Comparison of ENCODE assay signal across 9 cellular contexts in genomic region chr10:132337019-132337418, GRCh38. TPM values are rescaled to one million over a fixed set of nuclear protein-coding genes. Genes with fewer than 3 reads are reported as not detected.
DNase-seq lines count a peak whose midpoint lies in the region; ATAC-seq, FAIRE-seq and TF ChIP-seq lines count a peak whose summit lies in the region.
"Had no signal": no experiment of that assay in that cellular context is flagged by ENCODE, and none has a peak within 500 bp of the region (broad histone marks: within the 10 kb centered on the region; RNA-seq: fewer than 3 reads in every experiment).

No MANE protein-coding gene starts in this region.

- peak overlapping the region; percentile 79 for H3K4me3 Mint-ChIP-seq in activated naive CD4-positive, alpha-beta T cell treated with anti-CD3 and anti-CD28 coated beads for 36 hours
- H3K4me3 Mint-ChIP-seq in activated naive CD8-positive, alpha-beta T cell treated with anti-CD3 and anti-CD28 coated beads, Interleukin-2, amount 10 ng/mL, durations not matched to agents 7 days and 5 days = peak overlapping the region; percentile 85

- H2AFZ ChIP-seq in HepG2 (ENCODE audit: low read length) = no peak overlapping the region

- no peak for ATAC-seq in activated naive CD8-positive, alpha-beta T cell treated with anti-CD3 and anti-CD28 coated beads, Interleukin-2, amount 10 ng/mL, durations not matched to agents 7 days and 5 days (ENCODE audit: low read depth)
- ATAC-seq in HepG2 (peak; percentile 22; the same call in 2 of the 3 replicates), GM21737 (IDR thresholded peaks at IDR 0.05; ENCODE audit: unreplicated experiment) (no peak)
- ATAC-seq: activated CD4-positive, CD25-positive, alpha-beta regulatory T cell treated with anti-CD3 and anti-CD28 coated beads, Interleukin-2, amount 50 U/mL, for 24 hours had no signal

- H3K4me1 Mint-ChIP-seq in activated naive CD4-positive, alpha-beta T cell treated with anti-CD3 and anti-CD28 coated beads for 36 hours (ENCODE audit: low read depth) = peaks cover 28% of the 10 kb centered on the region
- peaks cover 26% of the 10 kb centered on the region for H3K4me1 Mint-ChIP-seq in activated naive CD8-positive, alpha-beta T cell treated with anti-CD3 and anti-CD28 coated beads, Interleukin-2, amount 10 ng/mL, durations not matched to agents 7 days and 5 days

- TF ChIP-seq CTCF in HepG2 (CRISPR knock-in tag; IDR thresholded peaks at IDR 0.05) = no peak
- TF ChIP-seq CTCF in transverse colon (IDR thresholded peaks at IDR 0.05) = no peak

- peak; percentile 18 for DNase-seq in activated naive CD4-positive, alpha-beta T cell treated with anti-CD3 and anti-CD28 coated beads for 36 hours
- no peak for DNase-seq in activated naive CD4-positive, alpha-beta T cell (lab: John Stamatoyannopoulos, UW)
- peak; percentile 48 for DNase-seq in activated naive CD8-positive, alpha-beta T cell treated with anti-CD3 and anti-CD28 coated beads, Interleukin-2, amount 10 ng/mL, durations not matched to agents 7 days and 5 days
- DNase-seq in HepG2 (ENCODE audit: low spot score) (no peak), transverse colon (no peak), GOT3 (lab: John Stamatoyannopoulos, UW) (no peak), retina (no peak)

- H3K79me2 ChIP-seq in HepG2 (ENCODE audit: insufficient read depth, low read length) = no peaks in the 10 kb centered on the region

- H3K4me1 ChIP-seq in HepG2 (ENCODE audit: insufficient read depth, low read length) = peaks cover 17% of the 10 kb centered on the region
- H3K4me1 ChIP-seq in transverse colon = peaks cover 0 to 14% (median 9%) of the 10 kb centered on the region in 4 donors

- no peaks in the 10 kb centered on the region for H3K27me3 Mint-ChIP-seq in activated naive CD4-positive, alpha-beta T cell treated with anti-CD3 and anti-CD28 coated beads for 36 hours (ENCODE audit: low read depth)
- no peaks in the 10 kb centered on the region for H3K27me3 Mint-ChIP-seq in activated naive CD8-positive, alpha-beta T cell treated with anti-CD3 and anti-CD28 coated beads, Interleukin-2, amount 10 ng/mL, durations not matched to agents 7 days and 5 days

- POLR2A ChIA-PET in activated naive CD8-positive, alpha-beta T cell treated with anti-CD3 and anti-CD28 coated beads, Interleukin-2, amount 10 ng/mL, durations not matched to agents 7 days and 5 days (lab: Charles Lee) = no interaction called here
- POLR2A ChIA-PET in HepG2 (lab: Yijun Ruan, JAX) = no interaction called here

- TF ChIP-seq RAD21 in HepG2 (CRISPR knock-in tag; IDR thresholded peaks at IDR 0.05) = no peak

- peak overlapping the region; percentile 75 for H3K4me2 ChIP-seq in HepG2 (ENCODE audit: low read depth, low read length)

- peaks cover 4% of the 10 kb centered on the region for H3K36me3 Mint-ChIP-seq in activated naive CD4-positive, alpha-beta T cell treated with anti-CD3 and anti-CD28 coated beads for 36 hours (ENCODE audit: low read depth)
- no peaks in the 10 kb centered on the region for H3K36me3 Mint-ChIP-seq in activated naive CD8-positive, alpha-beta T cell treated with anti-CD3 and anti-CD28 coated beads, Interleukin-2, amount 10 ng/mL, durations not matched to agents 7 days and 5 days

- H3K9ac ChIP-seq in HepG2 (ENCODE audit: insufficient read depth, low read depth, low read length) = peak overlapping the region; percentile 62

- CTCF ChIA-PET in activated naive CD4-positive, alpha-beta T cell treated with anti-CD3 and anti-CD28 coated beads for 36 hours (lab: Charles Lee) = no interaction called here
- CTCF ChIA-PET in HepG2 (lab: Yijun Ruan, JAX; ENCODE audit: low intra/inter-chr PET ratio, low total read pairs) = no interaction called here

- no peak overlapping the region for H3K27ac Mint-ChIP-seq in activated naive CD4-positive, alpha-beta T cell treated with anti-CD3 and anti-CD28 coated beads for 36 hours
- H3K27ac Mint-ChIP-seq in activated naive CD8-positive, alpha-beta T cell treated with anti-CD3 and anti-CD28 coated beads, Interleukin-2, amount 10 ng/mL, durations not matched to agents 7 days and 5 days = peak overlapping the region; percentile 88

- no peaks in the 10 kb centered on the region; a peak in 1 of 5 replicates for H3K27me3 ChIP-seq in HepG2 (ENCODE audit: control insufficient read depth in 1 of 2, insufficient read depth in 2 of 2, low read length in 2 of 2)
- no peaks in the 10 kb centered on the region for H3K27me3 ChIP-seq in transverse colon

- no TSS peak for BruUV-seq in HepG2 (replicated peaks; lab: Mats Ljungman, UMichigan)

- in situ Hi-C loops in HepG2 (cut with HindIII; ENCODE audit: extremely low pct_ligation_motif_present, low pct_unique_long_range_greater_than_20kb) (no loop called here), transverse colon (cut with MboI; ENCODE audit: low pct_ligation_motif_present in 1 of 4, low pct_unique_long_range_greater_than_20kb in 1 of 4, low sequenced_read_pairs in 3 of 4) (loop anchor here in 1 of 4 donors (25.0 kb wide), 1 partner anchor 100 kb away; no protein-coding TSS in a partner anchor)

- H3K27ac ChIP-seq in HepG2 (ENCODE audit: extremely low read length, insufficient read depth, low read length) (peak overlapping the region; percentile 87), transverse colon (peak overlapping the region; percentile 54 to 79 (median 64))

- no peak for TF ChIP-seq EP300 in HepG2 (IDR thresholded peaks at IDR 0.05; ENCODE audit: low read depth in 2 of 2, low read length in 2 of 2)
- TF ChIP-seq EP300 in HepG2 (CRISPR knock-in tag; IDR thresholded peaks at IDR 0.05; ENCODE audit: borderline replicate concordance) = no peak
- no peak for TF ChIP-seq EP300 in transverse colon (IDR thresholded peaks at IDR 0.05; ENCODE audit: low read depth)

- WGBS in HepG2 (ENCODE audit: low lambda C conversion rate) = 54% methylated on average over 14 of the region's 14 CpGs
- 34 to 60% methylated on average over 4 to 14 of the region's 14 CpGs for WGBS in transverse colon (ENCODE audit: low coverage in 1 of 2), 2 donors

- intact Hi-C loops in activated naive CD4-positive, alpha-beta T cell treated with anti-CD3 and anti-CD28 coated beads for 36 hours (cut with micrococcal nuclease) = loop anchor here (10.0 kb wide), 1 partner anchor 352 kb away; the partner anchor contains the start of gene BNIP3
- intact Hi-C loops in HepG2 (cut with micrococcal nuclease; ENCODE audit: unreplicated experiment) (no loop called here), transverse colon (cut with DNase I; ENCODE audit: low total_unique reads) (no loop called here)

- H3K36me3 ChIP-seq in HepG2 (replicated peaks in 1 of 2; ENCODE audit: control insufficient read depth in 1 of 2, insufficient read depth in 2 of 2, low read length in 2 of 2) (peaks cover 0 to 3% of the 10 kb centered on the region in 2 experiments; a peak in 1 of 5 replicates), transverse colon (no peaks in the 10 kb centered on the region)

- peaks cover 1% of the 10 kb centered on the region for H3K9me3 Mint-ChIP-seq in activated naive CD4-positive, alpha-beta T cell treated with anti-CD3 and anti-CD28 coated beads for 36 hours
- H3K9me3 Mint-ChIP-seq in activated naive CD8-positive, alpha-beta T cell treated with anti-CD3 and anti-CD28 coated beads, Interleukin-2, amount 10 ng/mL, durations not matched to agents 7 days and 5 days = no peaks in the 10 kb centered on the region

- no peaks in the 10 kb centered on the region for H3K9me3 ChIP-seq in HepG2 (ENCODE audit: low read length)
- H3K9me3 ChIP-seq in transverse colon = no peaks in the 10 kb centered on the region

- no peaks in the 10 kb centered on the region for H4K20me1 ChIP-seq in HepG2 (ENCODE audit: insufficient read depth, low read length)

- H3K4me3 ChIP-seq in HepG2 (replicated peaks in 1 of 3; ENCODE audit: insufficient read depth in 1 of 3, low read depth in 2 of 3, low read length in 3 of 3) (peak overlapping the region; percentile 57 to 66 (median 58)), transverse colon (peak overlapping the region; percentile 8 to 52 (median 33))

- no peak for FAIRE-seq in HepG2 (lab: Jason Lieb, UNC)

- peak in 1 of 2 experiments; percentile 49; a peak in 1 of 4 replicates for TF ChIP-seq POLR2A in HepG2 (IDR thresholded peaks at IDR 0.05; ENCODE audit: insufficient read depth in 1 of 2, low read depth in 2 of 2, low read length in 2 of 2)
- TF ChIP-seq POLR2A in transverse colon (IDR thresholded peaks at IDR 0.05) = no peak

RNA-seq across cellular contexts. Expression of gene LRRC27, which starts 5.0 kb away (rescaled TPM):
- total RNA-seq in activated naive CD4-positive, alpha-beta T cell treated with anti-CD3 and anti-CD28 coated beads for 36 hours = 1 to 10 TPM; 1.5 to 1.9 TPM
- 1 to 10 TPM; 4.7 to 6.3 TPM for total RNA-seq in activated naive CD8-positive, alpha-beta T cell treated with anti-CD3 and anti-CD28 coated beads, Interleukin-2, amount 10 ng/mL, durations not matched to agents 7 days and 5 days
- 3.9 and 4.6 TPM in 2 replicates for total RNA-seq in HepG2 (2016; rRNA removed; fragmentation: Illumina TruSeq; extraction: Trizol)
- 2.1 and 2.2 TPM in 2 replicates for total RNA-seq in HepG2 (2016; cell fraction: cytosol; rRNA removed; fragmentation: Illumina TruSeq; extraction: Trizol; ENCODE audit: low read depth)
- total RNA-seq in HepG2 (2016; cell fraction: insoluble cytoplasmic fraction; rRNA removed; fragmentation: Illumina TruSeq; extraction: Trizol) = 3.2 and 4.3 TPM in 2 replicates
- 2.1 and 2.5 TPM in 2 replicates for total RNA-seq in HepG2 (2016; cell fraction: membrane; rRNA removed; fragmentation: Illumina TruSeq; extraction: Trizol)
- total RNA-seq in HepG2 (2016; cell fraction: nucleus; rRNA removed; fragmentation: Illumina TruSeq; extraction: Trizol) = 5.9 and 7.5 TPM in 2 replicates
- polyA plus RNA-seq in HepG2 (2011; rRNA removed) = 4.2 and 4.3 TPM in 2 replicates
- 1.8 and 1.9 TPM in 2 replicates for polyA plus RNA-seq in HepG2 (2011; cell fraction: cytosol; rRNA removed)
- 14.3 and 14.5 TPM in 2 replicates for polyA plus RNA-seq in HepG2 (2011; cell fraction: nucleus; rRNA removed)
- polyA plus RNA-seq in HepG2 (2012) = 3.2 and 3.6 TPM in 2 replicates
- 0.82 and 0.88 TPM in 2 replicates for polyA plus RNA-seq in HepG2 (2016; cell fraction: cytosol; fragmentation: Illumina TruSeq; extraction: Trizol; ENCODE audit: low read depth)
- polyA plus RNA-seq in HepG2 (2016; cell fraction: insoluble cytoplasmic fraction; fragmentation: Illumina TruSeq; extraction: Trizol; ENCODE audit: low read depth) = 3.6 and 4.7 TPM in 2 replicates
- polyA plus RNA-seq in HepG2 (2016; cell fraction: membrane; fragmentation: Illumina TruSeq; extraction: Trizol; ENCODE audit: low read depth) = 2.6 and 2.7 TPM in 2 replicates
- 11.7 and 14.6 TPM in 2 replicates for polyA plus RNA-seq in HepG2 (2016; cell fraction: nucleus; fragmentation: Illumina TruSeq; extraction: Trizol; ENCODE audit: insufficient read depth, low read depth)
- polyA minus RNA-seq in HepG2 (2011; rRNA and poly(A)+ RNA removed; ENCODE audit: low replicate concordance) = 2.7 and 3.0 TPM in 2 replicates
- 0.88 and 1.4 TPM in 2 replicates for polyA minus RNA-seq in HepG2 (2011; cell fraction: cytosol; rRNA and poly(A)+ RNA removed)
- 11.1 and 12.3 TPM in 2 replicates for polyA minus RNA-seq in HepG2 (2011; cell fraction: nucleus; rRNA and poly(A)+ RNA removed)
- total RNA-seq in transverse colon = 10 to 100 TPM in 1 of 4 donors, 1 to 10 TPM in 2, not detected in 1; 5.9 to 69.5 (median 8.3) TPM

RNA-seq across cellular contexts. Expression of gene STK32C, which starts 29.3 kb away (rescaled TPM):
- 10 to 100 TPM; 16.5 to 16.6 TPM for total RNA-seq in activated naive CD4-positive, alpha-beta T cell treated with anti-CD3 and anti-CD28 coated beads for 36 hours
- 10 to 100 TPM; 12.5 TPM for total RNA-seq in activated naive CD8-positive, alpha-beta T cell treated with anti-CD3 and anti-CD28 coated beads, Interleukin-2, amount 10 ng/mL, durations not matched to agents 7 days and 5 days
- total RNA-seq in HepG2 (2016; rRNA removed; fragmentation: Illumina TruSeq; extraction: Trizol) (18.9 and 19.4 TPM in 2 replicates), transverse colon (1 to 10 TPM in 3 of 4 donors, not detected in 1; 2.2 to 7.8 (median 3.7) TPM)
- 6.4 and 9.0 TPM in 2 replicates for total RNA-seq in HepG2 (2016; cell fraction: cytosol; rRNA removed; fragmentation: Illumina TruSeq; extraction: Trizol; ENCODE audit: low read depth)
- 18.5 and 19.3 TPM in 2 replicates for total RNA-seq in HepG2 (2016; cell fraction: insoluble cytoplasmic fraction; rRNA removed; fragmentation: Illumina TruSeq; extraction: Trizol)
- total RNA-seq in HepG2 (2016; cell fraction: membrane; rRNA removed; fragmentation: Illumina TruSeq; extraction: Trizol) = 13.9 and 14.9 TPM in 2 replicates
- total RNA-seq in HepG2 (2016; cell fraction: nucleus; rRNA removed; fragmentation: Illumina TruSeq; extraction: Trizol) = 8.4 and 10.8 TPM in 2 replicates
- 9.9 and 10.9 TPM in 2 replicates for polyA plus RNA-seq in HepG2 (2011; rRNA removed)
- 7.4 and 11.6 TPM in 2 replicates for polyA plus RNA-seq in HepG2 (2011; cell fraction: cytosol; rRNA removed)
- 13.7 and 17.7 TPM in 2 replicates for polyA plus RNA-seq in HepG2 (2011; cell fraction: nucleus; rRNA removed)
- 12.0 and 12.5 TPM in 2 replicates for polyA plus RNA-seq in HepG2 (2012)
- polyA plus RNA-seq in HepG2 (2016; cell fraction: cytosol; fragmentation: Illumina TruSeq; extraction: Trizol; ENCODE audit: low read depth) = 9.3 and 10.8 TPM in 2 replicates
- 19.9 and 20.6 TPM in 2 replicates for polyA plus RNA-seq in HepG2 (2016; cell fraction: insoluble cytoplasmic fraction; fragmentation: Illumina TruSeq; extraction: Trizol; ENCODE audit: low read depth)
- 11.2 and 12.1 TPM in 2 replicates for polyA plus RNA-seq in HepG2 (2016; cell fraction: membrane; fragmentation: Illumina TruSeq; extraction: Trizol; ENCODE audit: low read depth)
- 19.7 and 20.0 TPM in 2 replicates for polyA plus RNA-seq in HepG2 (2016; cell fraction: nucleus; fragmentation: Illumina TruSeq; extraction: Trizol; ENCODE audit: insufficient read depth, low read depth)
- polyA minus RNA-seq in HepG2 (2011; rRNA and poly(A)+ RNA removed; ENCODE audit: low replicate concordance) = 10.2 and 30.6 TPM in 2 replicates
- 4.4 and 5.4 TPM in 2 replicates for polyA minus RNA-seq in HepG2 (2011; cell fraction: cytosol; rRNA and poly(A)+ RNA removed)
- polyA minus RNA-seq in HepG2 (2011; cell fraction: nucleus; rRNA and poly(A)+ RNA removed) = 6.1 and 7.1 TPM in 2 replicates

RNA-seq across cellular contexts. Expression of gene PWWP2B, which starts 60.0 kb away (rescaled TPM):
- total RNA-seq in activated naive CD4-positive, alpha-beta T cell treated with anti-CD3 and anti-CD28 coated beads for 36 hours = 1 to 10 TPM; 1.5 to 2.2 TPM
- total RNA-seq in activated naive CD8-positive, alpha-beta T cell treated with anti-CD3 and anti-CD28 coated beads, Interleukin-2, amount 10 ng/mL, durations not matched to agents 7 days and 5 days = 10 to 100 TPM; 16.6 to 17.1 TPM
- total RNA-seq in HepG2 (2016; rRNA removed; fragmentation: Illumina TruSeq; extraction: Trizol) = 3.5 and 4.7 TPM in 2 replicates
- total RNA-seq in HepG2 (2016; cell fraction: cytosol; rRNA removed; fragmentation: Illumina TruSeq; extraction: Trizol; ENCODE audit: low read depth) = 1.3 and 1.8 TPM in 2 replicates
- total RNA-seq in HepG2 (2016; cell fraction: insoluble cytoplasmic fraction; rRNA removed; fragmentation: Illumina TruSeq; extraction: Trizol) = 3.2 and 5.1 TPM in 2 replicates
- 3.2 and 3.7 TPM in 2 replicates for total RNA-seq in HepG2 (2016; cell fraction: membrane; rRNA removed; fragmentation: Illumina TruSeq; extraction: Trizol)
- 2.9 and 3.1 TPM in 2 replicates for total RNA-seq in HepG2 (2016; cell fraction: nucleus; rRNA removed; fragmentation: Illumina TruSeq; extraction: Trizol)
- polyA plus RNA-seq in HepG2 (2011; rRNA removed) = 2.3 and 3.7 TPM in 2 replicates
- 3.1 and 4.4 TPM in 2 replicates for polyA plus RNA-seq in HepG2 (2011; cell fraction: cytosol; rRNA removed)
- 12.7 and 14.5 TPM in 2 replicates for polyA plus RNA-seq in HepG2 (2011; cell fraction: nucleus; rRNA removed)
- polyA plus RNA-seq in HepG2 (2012) = 2.3 and 4.1 TPM in 2 replicates
- polyA plus RNA-seq in HepG2 (2016; cell fraction: cytosol; fragmentation: Illumina TruSeq; extraction: Trizol; ENCODE audit: low read depth) = 1.2 and 1.3 TPM in 2 replicates
- 2.8 and 3.2 TPM in 2 replicates for polyA plus RNA-seq in HepG2 (2016; cell fraction: insoluble cytoplasmic fraction; fragmentation: Illumina TruSeq; extraction: Trizol; ENCODE audit: low read depth)
- polyA plus RNA-seq in HepG2 (2016; cell fraction: membrane; fragmentation: Illumina TruSeq; extraction: Trizol; ENCODE audit: low read depth) = 2.2 and 2.3 TPM in 2 replicates
- 5.4 and 5.6 TPM in 2 replicates for polyA plus RNA-seq in HepG2 (2016; cell fraction: nucleus; fragmentation: Illumina TruSeq; extraction: Trizol; ENCODE audit: insufficient read depth, low read depth)
- 3.9 and 6.3 TPM in 2 replicates for polyA minus RNA-seq in HepG2 (2011; rRNA and poly(A)+ RNA removed; ENCODE audit: low replicate concordance)
- polyA minus RNA-seq in HepG2 (2011; cell fraction: cytosol; rRNA and poly(A)+ RNA removed) = 4.8 and 5.9 TPM in 2 replicates
- 2.7 and 3.5 TPM in 2 replicates for polyA minus RNA-seq in HepG2 (2011; cell fraction: nucleus; rRNA and poly(A)+ RNA removed)
- total RNA-seq in transverse colon = 100 to 1,000 TPM in 1 of 4 donors, 10 to 100 TPM in 3; 45.9 to 129 (median 61.2) TPM

Comparison
In these comparisons a context has a peak if more than half of its experiments do, and no peak if none do; other contexts are left out.
1. DNase-seq: peak in activated naive CD4-positive, alpha-beta T cell treated with anti-CD3 and anti-CD28 coated beads for 36 hours (single experiment) and activated naive CD8-positive, alpha-beta T cell treated with anti-CD3 and anti-CD28 coated beads, Interleukin-2, amount 10 ng/mL, durations not matched to agents 7 days and 5 days (single experiment); none in activated naive CD4-positive, alpha-beta T cell (0 of 4), HepG2 (single experiment), transverse colon (single experiment), GOT3 (single experiment) and retina (single experiment).